Comparison of ENCODE assay signal across 8 cellular contexts in the genomic region with DNA sequence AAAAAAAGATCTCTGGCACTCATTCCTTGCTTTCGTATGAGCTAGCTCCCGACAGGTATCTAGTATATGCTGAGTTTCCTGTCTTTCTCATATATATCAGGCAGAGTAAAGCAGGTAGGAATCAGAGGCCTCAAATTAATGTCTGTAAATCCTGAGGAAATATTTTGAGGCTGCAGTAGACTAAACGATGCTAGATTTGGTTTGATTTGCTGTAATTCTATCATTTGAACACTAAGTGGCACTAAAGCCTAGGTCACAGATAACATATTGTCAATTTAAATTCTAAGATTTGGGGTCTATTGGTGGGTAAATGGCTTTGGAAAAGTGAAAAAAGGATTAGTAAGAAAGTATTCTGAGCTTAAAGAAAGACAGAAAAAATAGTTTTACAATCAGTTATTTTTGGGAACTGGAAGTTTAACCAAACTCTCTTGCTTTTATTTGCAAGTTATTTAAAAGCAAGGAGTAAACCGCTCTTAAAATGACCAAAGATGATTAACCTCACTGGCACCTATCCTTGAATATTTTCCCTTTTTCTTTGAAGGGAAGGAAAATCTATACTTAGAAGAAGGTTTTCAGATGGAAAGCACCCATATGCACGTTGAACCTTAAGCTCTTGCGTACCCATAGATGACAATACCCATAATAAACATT. TPM values are rescaled to one million over a fixed set of nuclear protein-coding genes. Genes with fewer than 3 reads are reported as not detected.
DNase-seq lines count a peak whose midpoint lies in the region; ATAC-seq, FAIRE-seq and TF ChIP-seq lines count a peak whose summit lies in the region.

No MANE protein-coding gene starts in this region.

- peak; percentile 49; the same call in 1 of the 2 replicates for TF ChIP-seq CTCF in GM12875 (IDR thresholded peaks at IDR 0.05; ENCODE audit: borderline replicate concordance, insufficient read depth, low read depth, low read length)

- H3K4me3 ChIP-seq in GM12875 (ENCODE audit: low read depth, low read length): no peak overlapping the region

- peak; percentile 89 for FAIRE-seq in A204.1 (lab: Jason Lieb, UNC)

- intact Hi-C loops in sciatic nerve (cut with DNase I): no loop called here

- peak; percentile 67 for ATAC-seq in HG03565 (IDR thresholded peaks at IDR 0.05; ENCODE audit: unreplicated experiment)
- ATAC-seq in sciatic nerve: no peak
- ATAC-seq in esophagus mucosa: no peak

- DNase-seq in RPMI7951 (ENCODE audit: low read depth) (peak; percentile 34), fibroblast of the conjunctiva (ENCODE audit: low read depth) (peak; percentile 5), superior temporal gyrus (ENCODE audit: extremely low spot score) (peak; percentile 81), sciatic nerve (ENCODE audit: low spot score) (no peak)

RNA-seq across cellular contexts. Expression of a gene that starts 37.6 kb away (rescaled TPM):
- not detected in 2 replicates for total RNA-seq in RPMI7951 (2014; rRNA removed; shearing (Covaris generic))
- 0.13 TPM for total RNA-seq in sciatic nerve
- total RNA-seq in esophagus mucosa: 0.12 TPM
